In genomic region chr2:42844901-42845685, GRCh38 we compare ENCODE assay signal across 9 cellular contexts. TPM values are rescaled to one million over a fixed set of nuclear protein-coding genes. Genes with fewer than 3 reads are reported as not detected.
DNase-seq lines count a peak whose midpoint lies in the region; TF ChIP-seq lines count a peak whose summit lies in the region.
"Had no signal": no experiment of that assay in that cellular context is flagged by ENCODE, and none has a peak within 500 bp of the region (broad histone marks: within the 10 kb centered on the region; RNA-seq: fewer than 3 reads in every experiment).

No MANE protein-coding gene starts in this region.

- peaks cover 42% of the 10 kb centered on the region for H3K4me1 Mint-ChIP-seq in HFFc6 (ENCODE audit: low read depth)
- H3K4me1 Mint-ChIP-seq: natural killer cell had no signal

- H3K27ac Mint-ChIP-seq in HFFc6, result peak overlapping the region; percentile 69
- H3K27ac Mint-ChIP-seq: natural killer cell had no signal

- TF ChIP-seq CTCF in HFFc6 (IDR thresholded peaks at IDR 0.05), result no peak
- no peak for TF ChIP-seq CTCF in coronary artery (IDR thresholded peaks at IDR 0.05)
- TF ChIP-seq CTCF in suprapubic skin (IDR thresholded peaks at IDR 0.05), result no peak

- H3K9me3 ChIP-seq in suprapubic skin, result no peaks in the 10 kb centered on the region

- peak overlapping the region in 1 of 2 donors; percentile 66 for H3K27ac ChIP-seq in coronary artery
- H3K27ac ChIP-seq in suprapubic skin, result peak overlapping the region; percentile 68
- H3K27ac ChIP-seq in substantia nigra (ENCODE audit: low read depth, low read length, poor library complexity, severe bottlenecking), result no peak overlapping the region

- H3K36me3 ChIP-seq in suprapubic skin, result no peaks in the 10 kb centered on the region

- no peaks in the 10 kb centered on the region for H3K27me3 ChIP-seq in suprapubic skin

- H3K4me3 ChIP-seq in coronary artery, result no peak overlapping the region
- no peak overlapping the region for H3K4me3 ChIP-seq in suprapubic skin

- DNase-seq in HFFc6 (peak; percentile 79), coronary artery (ENCODE audit: low spot score) (peak; percentile 54), left kidney (ENCODE audit: low read depth, low spot score) (peak; percentile 89), suprapubic skin (ENCODE audit: low spot score in 2 of 2) (peak; percentile 55 to 77), substantia nigra (lab: John Stamatoyannopoulos, UW) (no peak), HuH-7.5 (ENCODE audit: low spot score) (no peak), NCI-H526 (lab: John Stamatoyannopoulos, UW) (no peak)
- DNase-seq: activated effector memory CD4-positive, alpha-beta T cell treated with anti-CD3 and anti-CD28 coated beads, Interleukin-2, amount 50 U/mL, for 16 hours; natural killer cell had no signal

- H3K27me3 Mint-ChIP-seq in HFFc6 (ENCODE audit: insufficient read depth), result peaks cover 2% of the 10 kb centered on the region; the same call in 1 of the 2 replicates

- no peak for TF ChIP-seq POLR2A in suprapubic skin (IDR thresholded peaks at IDR 0.05)

- H3K36me3 Mint-ChIP-seq in HFFc6 (ENCODE audit: low read depth), result no peaks in the 10 kb centered on the region
- H3K36me3 Mint-ChIP-seq: natural killer cell had no signal

- 29% methylated on average over 18 of the region's 18 CpGs for WGBS in suprapubic skin

- H3K9me3 Mint-ChIP-seq in HFFc6, result no peaks in the 10 kb centered on the region
- H3K9me3 Mint-ChIP-seq: natural killer cell had no signal

- no peak for TF ChIP-seq EP300 in suprapubic skin (IDR thresholded peaks at IDR 0.05)

- peaks cover 64% of the 10 kb centered on the region for H3K4me1 ChIP-seq in suprapubic skin

- peak overlapping the region; percentile 33 for H3K4me3 Mint-ChIP-seq in HFFc6
- H3K4me3 Mint-ChIP-seq: natural killer cell had no signal

RNA-seq across cellular contexts. Expression of gene HAAO, which starts 52.7 kb away (rescaled TPM):
- under 1 TPM in 4 of 6 experiments, not detected in 2; 0.30 to 0.58 (median 0.47) TPM for total RNA-seq in HFFc6 (2021; fragmentation: NEBNext Ultra II Directional; extraction: Animal tissue kit (Norgen Biotek cat#: 25700))
- 1 to 10 TPM; 3.9 to 6.6 (median 4.3) TPM for total RNA-seq in suprapubic skin

Comparison
In these comparisons a context has a peak if more than half of its experiments do, and no peak if none do; other contexts are left out.
1. DNase-seq: peak in HFFc6 (single experiment), coronary artery (single experiment), left kidney (single experiment) and suprapubic skin (2 of 2); none in substantia nigra (0 of 49), HuH-7.5 (single experiment) and NCI-H526 (0 of 2).